Comparison of ENCODE assay signal across 30 cellular contexts in the genomic region with DNA sequence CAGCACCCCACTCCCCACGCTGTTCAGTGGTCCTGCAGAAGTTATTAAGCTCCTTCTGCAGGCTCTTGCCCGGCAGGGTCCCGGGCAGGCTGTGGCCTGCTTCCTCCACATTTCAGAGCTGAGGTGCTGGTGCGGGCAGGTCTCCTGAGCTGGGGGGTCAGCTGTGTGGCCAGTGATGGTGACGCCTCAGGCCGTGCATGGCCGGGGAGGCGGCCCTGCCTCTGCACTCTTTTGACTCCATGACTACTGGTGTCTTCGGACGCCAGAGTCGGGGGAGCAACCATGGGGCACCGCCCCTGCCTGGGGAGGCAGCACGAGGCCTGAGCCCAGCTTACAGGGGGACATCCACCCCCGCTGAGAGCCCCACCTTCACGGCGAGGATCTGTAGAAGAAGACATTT. TPM values are rescaled to one million over a fixed set of nuclear protein-coding genes. Genes with fewer than 3 reads are reported as not detected.
"Had no signal": no experiment of that assay in that cellular context is flagged by ENCODE, and none has a peak within 500 bp of the region (broad histone marks: within the 10 kb centered on the region; RNA-seq: fewer than 3 reads in every experiment).

No MANE protein-coding gene starts in this region.

- H3K9me3 ChIP-seq: left lung, mucosa of descending colon, ovary, prostate gland, right lobe of liver, suprapubic skin, thoracic aorta, tibial artery, upper lobe of right lung had no signal

- DNase-seq: hippocampal formation; left colon; midbrain; mucosa of descending colon; naive thymus-derived CD4-positive, alpha-beta T cell; ovary; retina; stimulated activated CD4-positive, alpha-beta T cell treated with anti-CD3 and anti-CD28 coated beads, Interleukin-12 subunit alpha, Interleukin-12 subunit beta, amount 100 ng/mL, for 4 hours; stimulated activated CD4-positive, alpha-beta T cell treated with anti-CD3 and anti-CD28 coated beads, Interleukin-15, amount 100 ng/mL, for 24 hours; stimulated activated CD4-positive, alpha-beta T cell treated with anti-CD3 and anti-CD28 coated beads, Interleukin-2, amount 100 ng/mL, for 24 hours; stimulated activated CD4-positive, alpha-beta T cell treated with anti-CD3 and anti-CD28 coated beads, Interleukin-4, amount 100 ng/mL, for 1 hour; stimulated activated naive CD4-positive, alpha-beta T cell; tibial artery; trophoblast cell; upper lobe of right lung had no signal

- FAIRE-seq: keratinocyte, urothelium cell line had no signal

- H3K4me2 ChIP-seq: smooth muscle cell had no signal

- H3K36me3 ChIP-seq: left lung, ovary, prostate gland, right lobe of liver, suprapubic skin, thoracic aorta, tibial artery, upper lobe of right lung had no signal

- H3K27ac Mint-ChIP-seq: natural killer cell treated with Interleukin-12 subunit alpha and Interleukin-12 subunit beta and Interleukin-15 and Interleukin-18, amount 100 ng/mL, for 72 hours; stimulated activated naive CD8-positive, alpha-beta T cell treated with anti-CD3 and anti-CD28 coated beads, Interleukin-15, Interleukin-2, amounts not matched to agents 100 ng/mL and 50 ng/mL, for 24 hours had no signal

- H3K27me3 ChIP-seq: left lung, ovary, right lobe of liver, suprapubic skin, tibial artery, upper lobe of right lung had no signal

- H3K4me3 Mint-ChIP-seq: naive thymus-derived CD4-positive, alpha-beta T cell; natural killer cell treated with Interleukin-12 subunit alpha and Interleukin-12 subunit beta and Interleukin-15 and Interleukin-18, amount 100 ng/mL, for 72 hours; stimulated activated naive CD8-positive, alpha-beta T cell treated with anti-CD3 and anti-CD28 coated beads, Interleukin-15, Interleukin-2, amounts not matched to agents 100 ng/mL and 50 ng/mL, for 24 hours had no signal

- H3K9me3 Mint-ChIP-seq: naive thymus-derived CD4-positive, alpha-beta T cell; natural killer cell treated with Interleukin-12 subunit alpha and Interleukin-12 subunit beta and Interleukin-15 and Interleukin-18, amount 100 ng/mL, for 72 hours; stimulated activated naive CD8-positive, alpha-beta T cell treated with anti-CD3 and anti-CD28 coated beads, Interleukin-15, Interleukin-2, amounts not matched to agents 100 ng/mL and 50 ng/mL, for 24 hours had no signal

- H3K36me3 Mint-ChIP-seq: naive thymus-derived CD4-positive, alpha-beta T cell; natural killer cell treated with Interleukin-12 subunit alpha and Interleukin-12 subunit beta and Interleukin-15 and Interleukin-18, amount 100 ng/mL, for 72 hours had no signal

- H3K4me1 ChIP-seq: left lung, prostate gland, right lobe of liver had no signal

- ATAC-seq: left colon; left lung; mucosa of descending colon; naive thymus-derived CD4-positive, alpha-beta T cell; natural killer cell treated with Interleukin-12 subunit alpha and Interleukin-12 subunit beta and Interleukin-15 and Interleukin-18, amount 100 ng/mL, for 72 hours; right lobe of liver; upper lobe of right lung had no signal

- H3K27ac ChIP-seq: left lung, ovary, prostate gland, right lobe of liver, suprapubic skin, thoracic aorta, tibial artery, upper lobe of right lung had no signal

- H3K4me3 ChIP-seq: left lung, lung, mucosa of descending colon, ovary, prostate gland, right lobe of liver, smooth muscle cell, suprapubic skin, thoracic aorta, tibial artery, upper lobe of right lung had no signal

RNA-seq across cellular contexts. Expression of a gene that starts 34.8 kb away (rescaled TPM):
- total RNA-seq: mesenteric fat pad; myocyte; natural killer cell treated with Interleukin-12 subunit alpha and Interleukin-12 subunit beta and Interleukin-15 and Interleukin-18, amount 100 ng/mL, for 72 hours; omental fat pad; skeletal muscle tissue; smooth muscle cell had no signal
